ENCODE assay signal across 8 cellular contexts in the genomic region with DNA sequence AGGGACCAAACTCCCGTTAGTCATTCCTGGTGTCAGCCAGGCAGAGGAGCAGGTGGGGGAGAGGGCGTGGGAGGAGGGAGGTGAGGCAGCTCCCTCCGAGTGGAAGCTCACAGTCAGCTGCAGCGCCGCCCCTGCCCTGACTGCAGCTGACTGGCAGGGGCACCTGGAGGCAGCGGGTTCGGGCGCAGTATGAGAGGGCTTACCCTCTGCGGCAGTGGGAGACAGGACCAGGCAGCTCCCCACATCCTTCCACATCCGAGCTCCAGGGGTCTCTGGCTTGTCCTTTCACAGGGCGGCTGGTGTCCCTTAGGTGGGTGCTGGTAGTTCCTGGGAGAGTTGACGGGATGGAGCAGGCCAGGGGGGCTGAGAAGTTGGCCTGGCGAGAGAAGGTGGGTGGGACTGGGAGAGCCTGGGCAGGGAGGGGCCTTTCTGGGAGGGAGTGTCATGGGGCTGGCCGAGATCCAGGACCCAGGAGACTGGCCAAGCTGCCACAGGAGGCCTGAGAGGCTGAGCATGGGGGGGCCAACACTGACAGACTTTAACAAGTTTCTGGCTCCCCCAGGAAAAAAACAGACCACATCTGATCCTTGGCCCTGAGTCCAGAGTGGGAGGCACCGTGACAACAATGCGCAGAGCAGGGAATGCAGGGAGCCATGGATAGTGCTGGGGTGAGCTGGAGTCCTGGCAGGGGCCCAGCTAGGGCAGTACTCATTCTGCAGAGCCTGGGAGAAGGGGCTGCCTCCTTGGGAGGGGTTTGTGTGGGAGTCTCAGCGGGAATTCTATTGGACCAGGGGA. TPM values are rescaled to one million over a fixed set of nuclear protein-coding genes. Genes with fewer than 3 reads are reported as not detected.
A peak's percentile ranks its signal among the peaks of the same experiment; 100 is the strongest.
DNase-seq lines count a peak whose midpoint lies in the region; ATAC-seq and TF ChIP-seq lines count a peak whose summit lies in the region.

No MANE protein-coding gene starts in this region.

- peak overlapping the region; percentile 76 for H3K4me3 Mint-ChIP-seq in activated naive CD8-positive, alpha-beta T cell treated with anti-CD3 and anti-CD28 coated beads for 36 hours
- peak overlapping the region; percentile 62 to 74 for H3K4me3 Mint-ChIP-seq in stimulated activated naive B cell treated with anti-CD40 and anti-IgM and Interleukin-4, amounts not matched to agents 10 μg/mL and 1 μg/mL and 100 μg/mL, for 72 hours
- no peak overlapping the region for H3K4me3 Mint-ChIP-seq in osteocyte (ENCODE audit: unreplicated experiment)

- H3K27ac Mint-ChIP-seq in activated naive CD8-positive, alpha-beta T cell treated with anti-CD3 and anti-CD28 coated beads for 36 hours, result peak overlapping the region; percentile 93
- H3K27ac Mint-ChIP-seq in stimulated activated naive B cell treated with anti-CD40 and anti-IgM and Interleukin-4, amounts not matched to agents 10 μg/mL and 1 μg/mL and 100 μg/mL, for 72 hours, result peak overlapping the region; percentile 94
- no peak overlapping the region for H3K27ac Mint-ChIP-seq in osteocyte (ENCODE audit: unreplicated experiment)

- ATAC-seq in stimulated activated naive B cell treated with anti-CD40 and anti-IgM and Interleukin-4, amounts not matched to agents 10 μg/mL and 1 μg/mL and 100 μg/mL, for 72 hours (replicated peaks), result no peak
- no peak for ATAC-seq in GM19328 (IDR thresholded peaks at IDR 0.05; ENCODE audit: unreplicated experiment)

- peaks cover 53% of the 10 kb centered on the region for H3K36me3 Mint-ChIP-seq in activated naive CD8-positive, alpha-beta T cell treated with anti-CD3 and anti-CD28 coated beads for 36 hours
- H3K36me3 Mint-ChIP-seq in stimulated activated naive B cell treated with anti-CD40 and anti-IgM and Interleukin-4, amounts not matched to agents 10 μg/mL and 1 μg/mL and 100 μg/mL, for 72 hours, result peaks cover 20 to 34% of the 10 kb centered on the region in 2 donors
- no peaks in the 10 kb centered on the region for H3K36me3 Mint-ChIP-seq in osteocyte (ENCODE audit: unreplicated experiment)

- DNase-seq in NCI-H2171 treated with DMSO at 0.1 percent for 48 hours (lab: John Stamatoyannopoulos, UW) (peak; percentile 13), NCI-H2171 (lab: John Stamatoyannopoulos, UW) (no peak), iPS-NIHi7 (ENCODE audit: extremely low spot score) (peak; percentile 68), GM19238 (ENCODE audit: insufficient read length, low spot score) (no peak), osteocyte (ENCODE audit: extremely low spot score, unreplicated experiment) (no peak)
- DNase-seq in activated naive CD8-positive, alpha-beta T cell treated with anti-CD3 and anti-CD28 coated beads for 36 hours, result peak; percentile 70
- DNase-seq in stimulated activated naive B cell treated with anti-CD40 and anti-IgM and Interleukin-4, amounts not matched to agents 10 μg/mL and 1 μg/mL and 100 μg/mL, for 72 hours, result no peak

- H3K9me3 Mint-ChIP-seq in activated naive CD8-positive, alpha-beta T cell treated with anti-CD3 and anti-CD28 coated beads for 36 hours, result no peaks in the 10 kb centered on the region
- H3K9me3 Mint-ChIP-seq in stimulated activated naive B cell treated with anti-CD40 and anti-IgM and Interleukin-4, amounts not matched to agents 10 μg/mL and 1 μg/mL and 100 μg/mL, for 72 hours, result no peaks in the 10 kb centered on the region
- H3K9me3 Mint-ChIP-seq in osteocyte (ENCODE audit: unreplicated experiment), result no peaks in the 10 kb centered on the region

- H3K4me1 Mint-ChIP-seq in activated naive CD8-positive, alpha-beta T cell treated with anti-CD3 and anti-CD28 coated beads for 36 hours, result peaks cover 77% of the 10 kb centered on the region
- H3K4me1 Mint-ChIP-seq in stimulated activated naive B cell treated with anti-CD40 and anti-IgM and Interleukin-4, amounts not matched to agents 10 μg/mL and 1 μg/mL and 100 μg/mL, for 72 hours, result peaks cover 80 to 100% of the 10 kb centered on the region in 2 donors
- H3K4me1 Mint-ChIP-seq in osteocyte (ENCODE audit: unreplicated experiment), result peaks cover 43% of the 10 kb centered on the region

- TF ChIP-seq CTCF in osteocyte (IDR thresholded peaks at IDR 0.05), result no peak

- H3K27me3 Mint-ChIP-seq in activated naive CD8-positive, alpha-beta T cell treated with anti-CD3 and anti-CD28 coated beads for 36 hours, result no peaks in the 10 kb centered on the region
- no peaks in the 10 kb centered on the region for H3K27me3 Mint-ChIP-seq in stimulated activated naive B cell treated with anti-CD40 and anti-IgM and Interleukin-4, amounts not matched to agents 10 μg/mL and 1 μg/mL and 100 μg/mL, for 72 hours
- H3K27me3 Mint-ChIP-seq in osteocyte (ENCODE audit: unreplicated experiment), result no peaks in the 10 kb centered on the region

RNA-seq across cellular contexts. Expression of gene ADORA2A, which starts 4.9 kb away (rescaled TPM):
- total RNA-seq in activated naive CD8-positive, alpha-beta T cell treated with anti-CD3 and anti-CD28 coated beads for 36 hours, result 10 to 100 TPM; 45.1 to 45.2 TPM
- total RNA-seq in osteocyte, result 1.6 and 3.5 TPM in 2 replicates

Comparison
In these comparisons a context has a peak if more than half of its experiments do, and no peak if none do; other contexts are left out.
1. DNase-seq: peak in NCI-H2171 treated with DMSO at 0.1 percent for 48 hours (single experiment), activated naive CD8-positive, alpha-beta T cell treated with anti-CD3 and anti-CD28 coated beads for 36 hours (single experiment) and iPS-NIHi7 (single experiment); none in NCI-H2171 (single experiment), stimulated activated naive B cell treated with anti-CD40 and anti-IgM and Interleukin-4, amounts not matched to agents 10 μg/mL and 1 μg/mL and 100 μg/mL, for 72 hours (single experiment), GM19238 (single experiment) and osteocyte (single experiment).
2. RNA of gene ADORA2A, which starts 4.9 kb away (total RNA-seq): 45.1 to 45.2 TPM in activated naive CD8-positive, alpha-beta T cell treated with anti-CD3 and anti-CD28 coated beads for 36 hours; 1.6 to 3.5 TPM in osteocyte; every median in the first group is over 10 times any median in the second.